17 cellular contexts compared by ENCODE assay signal in genomic region chr2:102661846-102662245, GRCh38. TPM values are rescaled to one million over a fixed set of nuclear protein-coding genes. Genes with fewer than 3 reads are reported as not detected.
"Had no signal": no experiment of that assay in that cellular context is flagged by ENCODE, and none has a peak within 500 bp of the region (broad histone marks: within the 10 kb centered on the region; RNA-seq: fewer than 3 reads in every experiment).

No MANE protein-coding gene starts in this region.

- DNase-seq: activated naive CD8-positive, alpha-beta T cell treated with anti-CD3 and anti-CD28 coated beads, Interleukin-2, amount 10 ng/mL, durations not matched to agents 7 days and 5 days; amygdala; endodermal cell; foreskin fibroblast; glutamatergic neuron; left lung; naive B cell; right lobe of liver; stimulated activated CD4-positive, alpha-beta T cell treated with anti-CD3 and anti-CD28 coated beads, Interleukin-4, amount 100 ng/mL, for 1 hour; testis had no signal

- H3K4me1 Mint-ChIP-seq: neural progenitor cell had no signal

- H3K9me3 Mint-ChIP-seq: activated naive CD8-positive, alpha-beta T cell treated with anti-CD3 and anti-CD28 coated beads, Interleukin-2, amount 10 ng/mL, durations not matched to agents 7 days and 5 days; activated T-helper 1 cell treated with anti-CD3 and anti-CD28 coated beads, Interleukin-12 subunit alpha, Interleukin-12 subunit beta, Interleukin-2, Interleukin-4 antibody, amounts not matched to agents 30 ng/mL and 10 ng/mL and 1 ng/mL, durations not matched to agents 14 hours and 24 hours and 36 hours; endodermal cell; naive B cell; neural progenitor cell; T-helper 1 cell treated with Interleukin-12 subunit alpha and Interleukin-12 subunit beta and Interleukin-4 antibody, amounts not matched to agents 30 μg/mL and 1 μg/mL, for 36 hours had no signal

- H3K27me3 Mint-ChIP-seq: activated naive CD8-positive, alpha-beta T cell treated with anti-CD3 and anti-CD28 coated beads, Interleukin-2, amount 10 ng/mL, durations not matched to agents 7 days and 5 days had no signal

- H3K4me3 Mint-ChIP-seq: activated T-helper 1 cell treated with anti-CD3 and anti-CD28 coated beads, Interleukin-12 subunit alpha, Interleukin-12 subunit beta, Interleukin-2, Interleukin-4 antibody, amounts not matched to agents 30 ng/mL and 10 ng/mL and 1 ng/mL, durations not matched to agents 14 hours and 24 hours and 36 hours; endodermal cell; naive B cell; neural progenitor cell had no signal

- H3K27ac Mint-ChIP-seq: naive B cell; neural progenitor cell; T-helper 1 cell treated with Interleukin-12 subunit alpha and Interleukin-12 subunit beta and Interleukin-4 antibody, amounts not matched to agents 30 μg/mL and 1 μg/mL, for 36 hours had no signal

- ATAC-seq: activated CD4-positive, CD25-positive, alpha-beta regulatory T cell treated with anti-CD3 and anti-CD28 coated beads, Interleukin-2, amount 50 U/mL, for 24 hours; left lung; right lobe of liver had no signal

- H3K36me3 Mint-ChIP-seq: naive B cell, neural progenitor cell had no signal

RNA-seq across cellular contexts. Expression of gene SLC9A2, which starts 42.5 kb away (rescaled TPM):
- total RNA-seq: activated CD8-positive, alpha-beta memory T cell treated with anti-CD3 and anti-CD28 coated beads for 36 hours; activated naive CD8-positive, alpha-beta T cell treated with anti-CD3 and anti-CD28 coated beads, Interleukin-2, amount 10 ng/mL, durations not matched to agents 7 days and 5 days; activated T-helper 1 cell treated with anti-CD3 and anti-CD28 coated beads, Interleukin-12 subunit alpha, Interleukin-12 subunit beta, Interleukin-2, Interleukin-4 antibody, amounts not matched to agents 30 ng/mL and 10 ng/mL and 1 ng/mL, durations not matched to agents 14 hours and 24 hours and 36 hours; endodermal cell; mononuclear cell; smooth muscle cell had no signal
